Comparison of ENCODE assay signal across 1 cellular context in the genomic region with DNA sequence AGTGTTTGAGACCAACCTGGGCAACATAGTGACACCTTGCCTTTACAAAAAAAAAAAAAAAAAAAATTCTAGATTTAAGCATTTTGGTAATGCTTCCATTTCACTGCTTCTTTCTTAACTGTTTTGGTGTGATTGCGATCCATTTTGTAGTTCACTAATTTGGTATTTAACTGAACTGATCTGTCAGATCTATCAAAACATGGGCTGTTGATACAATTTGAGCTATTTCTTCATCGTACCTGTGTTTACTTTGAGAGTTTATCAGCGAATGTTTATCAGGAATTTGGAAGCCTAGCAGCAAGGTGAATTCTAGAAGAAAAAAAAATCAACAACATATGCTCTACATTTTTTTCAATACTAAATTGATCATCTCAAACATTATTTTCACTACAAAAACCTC.
TF ChIP-seq lines count a peak whose summit lies in the region.

No MANE protein-coding gene starts in this region.

TF ChIP-seq in WTC11, 78 proteins besides CTCF, POLR2A, EP300 and RAD21 (continued from another document):
- TF ChIP-seq, protein P1, sequence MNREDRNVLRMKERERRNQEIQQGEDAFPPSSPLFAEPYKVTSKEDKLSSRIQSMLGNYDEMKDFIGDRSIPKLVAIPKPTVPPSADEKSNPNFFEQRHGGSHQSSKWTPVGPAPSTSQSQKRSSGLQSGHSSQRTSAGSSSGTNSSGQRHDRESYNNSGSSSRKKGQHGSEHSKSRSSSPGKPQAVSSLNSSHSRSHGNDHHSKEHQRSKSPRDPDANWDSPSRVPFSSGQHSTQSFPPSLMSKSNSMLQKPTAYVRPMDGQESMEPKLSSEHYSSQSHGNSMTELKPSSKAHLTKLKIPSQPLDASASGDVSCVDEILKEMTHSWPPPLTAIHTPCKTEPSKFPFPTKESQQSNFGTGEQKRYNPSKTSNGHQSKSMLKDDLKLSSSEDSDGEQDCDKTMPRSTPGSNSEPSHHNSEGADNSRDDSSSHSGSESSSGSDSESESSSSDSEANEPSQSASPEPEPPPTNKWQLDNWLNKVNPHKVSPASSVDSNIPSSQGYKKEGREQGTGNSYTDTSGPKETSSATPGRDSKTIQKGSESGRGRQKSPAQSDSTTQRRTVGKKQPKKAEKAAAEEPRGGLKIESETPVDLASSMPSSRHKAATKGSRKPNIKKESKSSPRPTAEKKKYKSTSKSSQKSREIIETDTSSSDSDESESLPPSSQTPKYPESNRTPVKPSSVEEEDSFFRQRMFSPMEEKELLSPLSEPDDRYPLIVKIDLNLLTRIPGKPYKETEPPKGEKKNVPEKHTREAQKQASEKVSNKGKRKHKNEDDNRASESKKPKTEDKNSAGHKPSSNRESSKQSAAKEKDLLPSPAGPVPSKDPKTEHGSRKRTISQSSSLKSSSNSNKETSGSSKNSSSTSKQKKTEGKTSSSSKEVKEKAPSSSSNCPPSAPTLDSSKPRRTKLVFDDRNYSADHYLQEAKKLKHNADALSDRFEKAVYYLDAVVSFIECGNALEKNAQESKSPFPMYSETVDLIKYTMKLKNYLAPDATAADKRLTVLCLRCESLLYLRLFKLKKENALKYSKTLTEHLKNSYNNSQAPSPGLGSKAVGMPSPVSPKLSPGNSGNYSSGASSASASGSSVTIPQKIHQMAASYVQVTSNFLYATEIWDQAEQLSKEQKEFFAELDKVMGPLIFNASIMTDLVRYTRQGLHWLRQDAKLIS (CRISPR knock-in tag; IDR thresholded peaks at IDR 0.05; ENCODE audit: borderline replicate concordance), result no peak
- TF ChIP-seq IRF2 (CRISPR knock-in tag; IDR thresholded peaks at IDR 0.05; ENCODE audit: borderline replicate concordance, low read depth) (no peak), ZNF121 (CRISPR knock-in tag; IDR thresholded peaks at IDR 0.05) (no peak), SOX15 (CRISPR knock-in tag; IDR thresholded peaks at IDR 0.05) (no peak), NR1H2 (CRISPR knock-in tag; IDR thresholded peaks at IDR 0.05) (no peak), OVOL2 (CRISPR knock-in tag; IDR thresholded peaks at IDR 0.05; ENCODE audit: borderline replicate concordance) (no peak), ZNF232 (CRISPR knock-in tag; IDR thresholded peaks at IDR 0.05) (no peak), JAZF1 (CRISPR knock-in tag; IDR thresholded peaks at IDR 0.05) (no peak)
- TF ChIP-seq, protein P2, sequence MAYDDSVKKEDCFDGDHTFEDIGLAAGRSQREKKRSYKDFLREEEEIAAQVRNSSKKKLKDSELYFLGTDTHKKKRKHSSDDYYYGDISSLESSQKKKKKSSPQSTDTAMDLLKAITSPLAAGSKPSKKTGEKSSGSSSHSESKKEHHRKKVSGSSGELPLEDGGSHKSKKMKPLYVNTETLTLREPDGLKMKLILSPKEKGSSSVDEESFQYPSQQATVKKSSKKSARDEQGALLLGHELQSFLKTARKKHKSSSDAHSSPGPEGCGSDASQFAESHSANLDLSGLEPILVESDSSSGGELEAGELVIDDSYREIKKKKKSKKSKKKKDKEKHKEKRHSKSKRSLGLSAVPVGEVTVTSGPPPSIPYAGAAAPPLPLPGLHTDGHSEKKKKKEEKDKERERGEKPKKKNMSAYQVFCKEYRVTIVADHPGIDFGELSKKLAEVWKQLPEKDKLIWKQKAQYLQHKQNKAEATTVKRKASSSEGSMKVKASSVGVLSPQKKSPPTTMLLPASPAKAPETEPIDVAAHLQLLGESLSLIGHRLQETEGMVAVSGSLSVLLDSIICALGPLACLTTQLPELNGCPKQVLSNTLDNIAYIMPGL (CRISPR knock-in tag; IDR thresholded peaks at IDR 0.05), result no peak
